Comparison of ENCODE assay signal across 1 cellular context in genomic region chr20:32316667-32317066, GRCh38.
TF ChIP-seq lines count a peak whose summit lies in the region.

No MANE protein-coding gene starts in this region.

TF ChIP-seq in HEK293, 187 proteins besides CTCF, POLR2A, EP300 and RAD21:
- no peak for TF ChIP-seq ZNF549 (tag by site-specific recombination; IDR thresholded peaks at IDR 0.05)
- no peak for TF ChIP-seq ZNF791 (tag by site-specific recombination; IDR thresholded peaks at IDR 0.05)
- TF ChIP-seq ZNF174 (tag by site-specific recombination; IDR thresholded peaks at IDR 0.05) = no peak
- 0 out of 2 replicates have a peak, but pooled peaks have one; percentile 35 for TF ChIP-seq ZNF449 (tag by site-specific recombination; IDR thresholded peaks at IDR 0.05)
- TF ChIP-seq ZNF302 (tag by site-specific recombination; IDR thresholded peaks at IDR 0.05; ENCODE audit: low read depth) = no peak
